ENCODE assay signal across 10 cellular contexts in genomic region chr4:87943660-87944149, GRCh38.
"Had no signal": no experiment of that assay in that cellular context is flagged by ENCODE, and none has a peak within 500 bp of the region (broad histone marks: within the 10 kb centered on the region; RNA-seq: fewer than 3 reads in every experiment).

No MANE protein-coding gene starts in this region.

- H3K9me3 ChIP-seq: HAP-1 had no signal

- H3K9ac ChIP-seq: GM23248 had no signal

- DNase-seq: GM23248, GOT3, H7, H9, HCEC 1CT, HFFc6 had no signal

- ATAC-seq: GM23338, HCT116 had no signal

- H3K36me3 ChIP-seq: HAP-1 had no signal

- H3K27ac ChIP-seq: GM23248 had no signal

- H2AFZ ChIP-seq: GM23248, GM23338 had no signal

- H3K9me3 Mint-ChIP-seq: HFFc6 had no signal

- H3K4me3 Mint-ChIP-seq: GM23338, H9, HFFc6 had no signal

- H3K4me3 ChIP-seq: GM23248, GM23338, HAP-1 had no signal

- FAIRE-seq: H54 had no signal

- H3K27ac Mint-ChIP-seq: GM23338, HFFc6 had no signal
